ENCODE assay signal across 9 cellular contexts in the genomic region with DNA sequence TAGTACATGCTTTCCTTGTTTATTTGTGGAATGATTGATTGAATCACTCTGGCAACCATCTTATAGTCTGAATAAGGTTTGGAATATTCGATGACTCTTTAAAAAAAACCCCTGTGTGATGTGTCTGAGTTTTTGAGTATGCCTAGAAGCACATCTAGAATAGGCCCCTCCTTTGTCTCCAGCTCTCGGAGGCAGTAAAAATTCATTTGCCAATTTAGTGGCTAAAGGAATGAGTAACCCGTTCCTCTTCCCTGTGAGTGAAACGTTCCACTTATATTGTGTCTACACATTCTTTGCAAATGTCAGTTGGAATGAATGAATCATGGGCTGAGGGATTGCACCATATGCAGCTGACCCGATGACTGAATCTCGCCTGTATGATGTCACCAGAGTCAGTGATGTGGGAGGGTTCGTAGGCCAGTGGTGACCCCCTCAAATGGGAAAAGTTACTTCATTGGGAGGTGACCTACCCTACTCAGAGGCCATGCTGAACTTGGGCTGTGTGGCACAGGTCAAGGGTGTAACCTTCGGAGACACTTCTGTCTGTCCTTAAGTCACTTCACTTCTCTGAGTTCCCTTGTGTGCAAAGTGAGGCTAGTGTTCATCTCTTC. TPM values are rescaled to one million over a fixed set of nuclear protein-coding genes. Genes with fewer than 3 reads are reported as not detected.
DNase-seq lines count a peak whose midpoint lies in the region; ATAC-seq and TF ChIP-seq lines count a peak whose summit lies in the region.
"Had no signal": no experiment of that assay in that cellular context is flagged by ENCODE, and none has a peak within 500 bp of the region (broad histone marks: within the 10 kb centered on the region; RNA-seq: fewer than 3 reads in every experiment).

No MANE protein-coding gene starts in this region.

- no peaks in the 10 kb centered on the region for H3K36me3 Mint-ChIP-seq in activated T-helper 2 cell treated with anti-CD3 and anti-CD28 coated beads, Interferon-gamma antibody, Interleukin-2, Interleukin-4, amounts not matched to agents 10 μg/mL and 5 μg/mL and 100 μg/mL, durations not matched to agents 14 hours and 24 hours and 36 hours (ENCODE audit: low read depth)

- peak; percentile 69 for ATAC-seq in left lung
- no peak for ATAC-seq in GM18861 (IDR thresholded peaks at IDR 0.05; ENCODE audit: unreplicated experiment)

- H3K9me3 Mint-ChIP-seq in activated T-helper 2 cell treated with anti-CD3 and anti-CD28 coated beads, Interferon-gamma antibody, Interleukin-2, Interleukin-4, amounts not matched to agents 10 μg/mL and 5 μg/mL and 100 μg/mL, durations not matched to agents 14 hours and 24 hours and 36 hours: no peaks in the 10 kb centered on the region
- H3K9me3 Mint-ChIP-seq: neural crest cell had no signal

- intact Hi-C loops in activated T-helper 2 cell treated with anti-CD3 and anti-CD28 coated beads, Interferon-gamma antibody, Interleukin-2, Interleukin-4, amounts not matched to agents 10 μg/mL and 5 μg/mL and 100 μg/mL, durations not matched to agents 14 hours and 24 hours and 36 hours (cut with micrococcal nuclease): loop anchor here (10.0 kb wide), 1 partner anchor 645 kb away; no protein-coding TSS in a partner anchor
- intact Hi-C loops in left lung (cut with DNase I): no loop called here

- peaks cover 21% of the 10 kb centered on the region for H3K4me1 Mint-ChIP-seq in activated T-helper 2 cell treated with anti-CD3 and anti-CD28 coated beads, Interferon-gamma antibody, Interleukin-2, Interleukin-4, amounts not matched to agents 10 μg/mL and 5 μg/mL and 100 μg/mL, durations not matched to agents 14 hours and 24 hours and 36 hours (ENCODE audit: low read depth)

- H3K4me3 ChIP-seq in left lung: no peak overlapping the region

- no peaks in the 10 kb centered on the region for H3K9me3 ChIP-seq in left lung

- peaks cover 0 to 72% of the 10 kb centered on the region in 2 donors for H3K27me3 ChIP-seq in left lung

- DNase-seq in AG08395 (ENCODE audit: low spot score): peak; percentile 96
- DNase-seq in HS-27A (ENCODE audit: low read depth): peak; percentile 95
- DNase-seq in activated T-helper 2 cell treated with anti-CD3 and anti-CD28 coated beads, Interferon-gamma antibody, Interleukin-2, Interleukin-4, amounts not matched to agents 10 μg/mL and 5 μg/mL and 100 μg/mL, durations not matched to agents 14 hours and 24 hours and 36 hours (ENCODE audit: low spot score): no peak
- no peak for DNase-seq in left lung
- DNase-seq in mucosa of gallbladder (ENCODE audit: low spot score): no peak
- no peak for DNase-seq in putamen (ENCODE audit: low spot score)
- no peak for DNase-seq in NCI-H1417 treated with DMSO at 0.1 percent for 48 hours (lab: John Stamatoyannopoulos, UW)

- H3K27ac Mint-ChIP-seq in activated T-helper 2 cell treated with anti-CD3 and anti-CD28 coated beads, Interferon-gamma antibody, Interleukin-2, Interleukin-4, amounts not matched to agents 10 μg/mL and 5 μg/mL and 100 μg/mL, durations not matched to agents 14 hours and 24 hours and 36 hours: peak overlapping the region; percentile 87

- H3K27ac ChIP-seq in left lung: peak overlapping the region in 1 of 2 donors; percentile 77

- no peak overlapping the region for H3K4me3 Mint-ChIP-seq in activated T-helper 2 cell treated with anti-CD3 and anti-CD28 coated beads, Interferon-gamma antibody, Interleukin-2, Interleukin-4, amounts not matched to agents 10 μg/mL and 5 μg/mL and 100 μg/mL, durations not matched to agents 14 hours and 24 hours and 36 hours (ENCODE audit: low read depth)
- H3K4me3 Mint-ChIP-seq: neural crest cell had no signal

- TF ChIP-seq CTCF in left lung (IDR thresholded peaks at IDR 0.05): no peak

- H3K36me3 ChIP-seq in left lung: no peaks in the 10 kb centered on the region

- H3K27me3 Mint-ChIP-seq in activated T-helper 2 cell treated with anti-CD3 and anti-CD28 coated beads, Interferon-gamma antibody, Interleukin-2, Interleukin-4, amounts not matched to agents 10 μg/mL and 5 μg/mL and 100 μg/mL, durations not matched to agents 14 hours and 24 hours and 36 hours (ENCODE audit: low read depth): peaks cover 11% of the 10 kb centered on the region

- H3K4me1 ChIP-seq in left lung: no peaks in the 10 kb centered on the region

RNA-seq across cellular contexts. Expression of gene MOCS3, which starts 21.6 kb away (rescaled TPM):
- total RNA-seq in activated T-helper 2 cell treated with anti-CD3 and anti-CD28 coated beads, Interferon-gamma antibody, Interleukin-2, Interleukin-4, amounts not matched to agents 10 μg/mL and 5 μg/mL and 100 μg/mL, durations not matched to agents 14 hours and 24 hours and 36 hours: 4.7 and 4.9 TPM in 2 replicates
- 1 to 10 TPM; 3.1 to 3.6 TPM for total RNA-seq in left lung
- 5.2 TPM for total RNA-seq in mucosa of gallbladder

RNA-seq across cellular contexts. Expression of gene DPM1, which starts 21.8 kb away (rescaled TPM):
- total RNA-seq in activated T-helper 2 cell treated with anti-CD3 and anti-CD28 coated beads, Interferon-gamma antibody, Interleukin-2, Interleukin-4, amounts not matched to agents 10 μg/mL and 5 μg/mL and 100 μg/mL, durations not matched to agents 14 hours and 24 hours and 36 hours: 59.6 and 60.0 TPM in 2 replicates
- total RNA-seq in left lung (10 to 100 TPM; 31.9 to 33.0 TPM), mucosa of gallbladder (31.7 TPM)

RNA-seq across cellular contexts. Expression of gene KCNG1, which starts 42.7 kb away (rescaled TPM):
- total RNA-seq in activated T-helper 2 cell treated with anti-CD3 and anti-CD28 coated beads, Interferon-gamma antibody, Interleukin-2, Interleukin-4, amounts not matched to agents 10 μg/mL and 5 μg/mL and 100 μg/mL, durations not matched to agents 14 hours and 24 hours and 36 hours: 2.2 and 2.3 TPM in 2 replicates
- total RNA-seq in left lung (under 1 TPM; 0.31 to 0.70 TPM), mucosa of gallbladder (9.9 TPM)

RNA-seq across cellular contexts. Expression of gene ADNP, which starts 48.9 kb away (rescaled TPM):
- 64.6 and 64.7 TPM in 2 replicates for total RNA-seq in activated T-helper 2 cell treated with anti-CD3 and anti-CD28 coated beads, Interferon-gamma antibody, Interleukin-2, Interleukin-4, amounts not matched to agents 10 μg/mL and 5 μg/mL and 100 μg/mL, durations not matched to agents 14 hours and 24 hours and 36 hours
- total RNA-seq in left lung (10 to 100 TPM; 51.9 to 58.7 TPM), mucosa of gallbladder (68.9 TPM)

Comparison
In these comparisons a context has a peak if more than half of its experiments do, and no peak if none do; other contexts are left out.
1. DNase-seq: peak in AG08395 (single experiment) and HS-27A (single experiment); none in activated T-helper 2 cell treated with anti-CD3 and anti-CD28 coated beads, Interferon-gamma antibody, Interleukin-2, Interleukin-4, amounts not matched to agents 10 μg/mL and 5 μg/mL and 100 μg/mL, durations not matched to agents 14 hours and 24 hours and 36 hours (single experiment), left lung (0 of 2), mucosa of gallbladder (single experiment), putamen (single experiment) and NCI-H1417 treated with DMSO at 0.1 percent for 48 hours (single experiment).